26 cellular contexts compared by ENCODE assay signal in the genomic region with DNA sequence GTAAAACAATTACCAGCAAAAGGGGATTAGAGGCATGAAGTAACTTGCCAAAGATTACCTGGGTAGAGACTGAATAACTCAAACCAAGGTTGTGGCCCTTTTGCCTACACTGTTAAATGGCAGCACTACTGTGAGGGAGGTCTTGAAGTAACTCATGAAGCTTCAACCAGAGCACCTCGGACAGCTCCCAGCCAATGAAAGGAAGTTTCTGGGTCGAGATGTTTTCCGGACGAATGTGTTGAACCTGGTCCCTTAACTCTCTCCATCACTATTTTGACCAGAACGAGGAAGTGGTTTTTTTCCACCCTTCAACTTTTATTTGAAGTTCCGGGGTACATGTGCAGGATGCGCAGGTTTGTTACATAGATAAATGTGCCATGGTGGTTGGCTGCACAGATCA.
DNase-seq lines count a peak whose midpoint lies in the region; ATAC-seq, FAIRE-seq and TF ChIP-seq lines count a peak whose summit lies in the region.
"Had no signal": no experiment of that assay in that cellular context is flagged by ENCODE, and none has a peak within 500 bp of the region (broad histone marks: within the 10 kb centered on the region; RNA-seq: fewer than 3 reads in every experiment).

No MANE protein-coding gene starts in this region.

- H2AFZ ChIP-seq in K562 (ENCODE audit: low read depth, low read length), result no peak overlapping the region
- H2AFZ ChIP-seq: hepatocyte had no signal

- FAIRE-seq in K562 (lab: Jason Lieb, UNC), result no peak
- FAIRE-seq: A204.1, kidney had no signal

- no peak for TF ChIP-seq POLR2A in K562 (conservative IDR thresholded peaks at IDR 0.05)

- H3K9ac ChIP-seq in K562 (ENCODE audit: insufficient read depth in 1 of 2, low read depth in 2 of 2, low read length in 2 of 2), result no peak overlapping the region
- H3K9ac ChIP-seq: BLaER1 had no signal

- no peak overlapping the region for H3K27ac ChIP-seq in K562 (ENCODE audit: extremely low read depth, low read depth, low read length)
- H3K27ac ChIP-seq: adrenal gland, BLaER1, dorsolateral prefrontal cortex, epithelial cell of prostate, foreskin keratinocyte, hepatocyte, SJCRH30 had no signal

- intact Hi-C loops in activated CD4-positive, alpha-beta T cell treated with anti-CD3 and anti-CD28 coated beads, Interleukin-2, amount 10 ng/mL, durations not matched to agents 24 days and 14 days (cut with micrococcal nuclease), result no loop called here
- intact Hi-C loops in K562 (cut with micrococcal nuclease), result no loop called here

- H3K27me3 ChIP-seq in K562 (ENCODE audit: control insufficient read depth in 2 of 2, insufficient read depth in 2 of 2, low read length in 2 of 2), result peaks cover 3 to 11% of the 10 kb centered on the region in 2 experiments; a peak in 3 of 5 replicates
- H3K27me3 ChIP-seq: adrenal gland, BLaER1, SJCRH30 had no signal

- peaks cover 5% of the 10 kb centered on the region for H3K4me1 Mint-ChIP-seq in activated CD4-positive, alpha-beta T cell treated with anti-CD3 and anti-CD28 coated beads, Interleukin-2, amount 10 ng/mL, durations not matched to agents 24 days and 14 days
- no peaks in the 10 kb centered on the region for H3K4me1 Mint-ChIP-seq in nephron progenitor cell

- no peaks in the 10 kb centered on the region for H3K36me3 Mint-ChIP-seq in activated CD4-positive, alpha-beta T cell treated with anti-CD3 and anti-CD28 coated beads, Interleukin-2, amount 10 ng/mL, durations not matched to agents 24 days and 14 days (ENCODE audit: low read depth)
- no peaks in the 10 kb centered on the region for H3K36me3 Mint-ChIP-seq in nephron progenitor cell (ENCODE audit: low read depth)

- peak; percentile 60 for DNase-seq in activated CD4-positive, alpha-beta T cell treated with anti-CD3 and anti-CD28 coated beads, Interleukin-2, amount 10 ng/mL, durations not matched to agents 24 days and 14 days
- DNase-seq in activated CD4-positive, alpha-beta T cell treated with anti-CD3 and anti-CD28 coated beads for 48 hours, result no peak
- peak; percentile 14 for DNase-seq in KBM-7
- no peak for DNase-seq in K562 (ENCODE audit: extremely low read depth in 1 of 4, low spot score in 3 of 4)
- DNase-seq in nephron progenitor cell, result peak; percentile 11
- no peak for DNase-seq in NCI-H1694 treated with DMSO at 0.1 percent for 48 hours (lab: John Stamatoyannopoulos, UW)
- DNase-seq in activated CD8-positive, alpha-beta memory T cell treated with anti-CD3 and anti-CD28 coated beads, Interleukin-2, amount 50 U/mL, for 48 hours, result no peak
- DNase-seq: activated CD4-positive, CD25-positive, alpha-beta regulatory T cell; adrenal gland; Calu3; dorsolateral prefrontal cortex; foreskin keratinocyte; GOT3; KG1; kidney; NCI-H1092; NCI-H2029; right cardiac atrium; SJCRH30 had no signal

- in situ Hi-C loops in KBM-7 (cut with MboI; ENCODE audit: low pct_unique_long_range_greater_than_20kb, low sequenced_read_pairs), result no loop called here
- in situ Hi-C loops in K562 (cut with MboI), result no loop called here

- CTCF ChIA-PET in K562 (lab: Yijun Ruan, JAX; ENCODE audit: low intra/inter-chr PET ratio), result no interaction called here

- TF ChIP-seq EP300 in K562 (IDR thresholded peaks at IDR 0.05; ENCODE audit: low read length), result no peak

- no peak for TF ChIP-seq CTCF in K562 (IDR thresholded peaks at IDR 0.05 in 2 of 3, conservative IDR thresholded peaks at IDR 0.05 in 1 of 3; ENCODE audit: insufficient read depth in 2 of 3, low read depth in 1 of 3, low read length in 3 of 3)
- TF ChIP-seq CTCF in nephron progenitor cell (IDR thresholded peaks at IDR 0.05), result no peak

- 1% methylated on average over 7 of the region's 7 CpGs for WGBS in K562 (ENCODE audit: insufficient coverage, low coverage, missing lambda C conversion rate)

- POLR2A ChIA-PET in K562 (lab: Yijun Ruan, JAX), result no interaction called here

- no peak overlapping the region for H3K4me3 ChIP-seq in K562
- H3K4me3 ChIP-seq: adrenal gland, BLaER1, dorsolateral prefrontal cortex, hepatocyte, SJCRH30 had no signal

- ATAC-seq in K562 (no peak), GM19467 (IDR thresholded peaks at IDR 0.05; ENCODE audit: unreplicated experiment) (no peak)
- ATAC-seq: Panc1, right cardiac atrium had no signal

- no peaks in the 10 kb centered on the region for H3K79me2 ChIP-seq in K562 (ENCODE audit: control insufficient read depth, insufficient read depth, low read length)
- H3K79me2 ChIP-seq: hepatocyte had no signal

- no peak overlapping the region for H3K4me3 Mint-ChIP-seq in activated CD4-positive, alpha-beta T cell treated with anti-CD3 and anti-CD28 coated beads, Interleukin-2, amount 10 ng/mL, durations not matched to agents 24 days and 14 days
- H3K4me3 Mint-ChIP-seq in nephron progenitor cell, result no peak overlapping the region
- H3K4me3 Mint-ChIP-seq: activated T-helper 1 cell treated with anti-CD3 and anti-CD28 coated beads, Interleukin-12 subunit alpha, Interleukin-12 subunit beta, Interleukin-2, Interleukin-4 antibody, amounts not matched to agents 30 ng/mL and 10 ng/mL and 1 ng/mL, durations not matched to agents 14 hours and 24 hours and 36 hours had no signal

- no peak overlapping the region for H3K4me2 ChIP-seq in K562 (ENCODE audit: insufficient read depth, low read length)
- H3K4me2 ChIP-seq: BLaER1, hepatocyte had no signal

- BruUV-seq in K562 (replicated peaks; lab: Mats Ljungman, UMichigan), result no TSS peak

- no peaks in the 10 kb centered on the region for H3K9me3 ChIP-seq in K562 (replicated peaks; ENCODE audit: control insufficient read depth, insufficient read depth, low read depth, low read length)
- H3K9me3 ChIP-seq: adrenal gland, BLaER1, SJCRH30 had no signal

- TF ChIP-seq RAD21 in K562 (CRISPR knock-in tag; conservative IDR thresholded peaks at IDR 0.05 in 1 of 2, IDR thresholded peaks at IDR 0.05 in 1 of 2), result no peak

- no peak overlapping the region for H3K27ac Mint-ChIP-seq in activated CD4-positive, alpha-beta T cell treated with anti-CD3 and anti-CD28 coated beads, Interleukin-2, amount 10 ng/mL, durations not matched to agents 24 days and 14 days
- H3K27ac Mint-ChIP-seq in nephron progenitor cell, result no peak overlapping the region
- H3K27ac Mint-ChIP-seq: activated T-helper 1 cell treated with anti-CD3 and anti-CD28 coated beads, Interleukin-12 subunit alpha, Interleukin-12 subunit beta, Interleukin-2, Interleukin-4 antibody, amounts not matched to agents 30 ng/mL and 10 ng/mL and 1 ng/mL, durations not matched to agents 14 hours and 24 hours and 36 hours had no signal

- H3K4me1 ChIP-seq in K562 (replicated peaks in 1 of 2; ENCODE audit: control insufficient read depth in 2 of 2, insufficient read depth in 2 of 2, low read length in 2 of 2), result no peaks in the 10 kb centered on the region
- H3K4me1 ChIP-seq: adrenal gland, BLaER1, foreskin keratinocyte, SJCRH30 had no signal

- peaks cover 38% of the 10 kb centered on the region for H3K27me3 Mint-ChIP-seq in activated CD4-positive, alpha-beta T cell treated with anti-CD3 and anti-CD28 coated beads, Interleukin-2, amount 10 ng/mL, durations not matched to agents 24 days and 14 days
- H3K27me3 Mint-ChIP-seq in nephron progenitor cell (ENCODE audit: low read depth, poor library complexity), result peaks cover 45% of the 10 kb centered on the region

- H3K36me3 ChIP-seq in K562 (ENCODE audit: control insufficient read depth, insufficient read depth, low read length), result no peaks in the 10 kb centered on the region
- H3K36me3 ChIP-seq: adrenal gland, BLaER1, SJCRH30 had no signal

- no peaks in the 10 kb centered on the region for H3K9me3 Mint-ChIP-seq in activated CD4-positive, alpha-beta T cell treated with anti-CD3 and anti-CD28 coated beads, Interleukin-2, amount 10 ng/mL, durations not matched to agents 24 days and 14 days
- no peaks in the 10 kb centered on the region for H3K9me3 Mint-ChIP-seq in nephron progenitor cell
- H3K9me3 Mint-ChIP-seq: activated T-helper 1 cell treated with anti-CD3 and anti-CD28 coated beads, Interleukin-12 subunit alpha, Interleukin-12 subunit beta, Interleukin-2, Interleukin-4 antibody, amounts not matched to agents 30 ng/mL and 10 ng/mL and 1 ng/mL, durations not matched to agents 14 hours and 24 hours and 36 hours had no signal

- H3K9me1 ChIP-seq in K562 (ENCODE audit: control insufficient read depth, insufficient read depth, low read length), result no peaks in the 10 kb centered on the region

- no peaks in the 10 kb centered on the region for H4K20me1 ChIP-seq in K562 (replicated peaks; ENCODE audit: control insufficient read depth, insufficient read depth, low read length)
- H4K20me1 ChIP-seq: BLaER1 had no signal

TF ChIP-seq in K562, 482 proteins besides CTCF, POLR2A, EP300 and RAD21:
- TF ChIP-seq ETV1 (tag; conservative IDR thresholded peaks at IDR 0.05; ENCODE audit: low read depth), result no peak
- no peak for TF ChIP-seq PTBP1 (IDR thresholded peaks at IDR 0.05; ENCODE audit: low read depth, low read length)
- TF ChIP-seq FOXJ3 (CRISPR knock-in tag; IDR thresholded peaks at IDR 0.05), result no peak
- no peak for TF ChIP-seq ATF1 (CRISPR knock-in tag; IDR thresholded peaks at IDR 0.05)
- no peak for TF ChIP-seq ATF1 (tag; IDR thresholded peaks at IDR 0.05)
- TF ChIP-seq SOX6 (IDR thresholded peaks at IDR 0.05), result no peak
- TF ChIP-seq EHMT2 (IDR thresholded peaks at IDR 0.05), result peak; percentile 63; the same call in 1 of the 2 replicates

Comparison
In these comparisons a context has a peak if more than half of its experiments do, and no peak if none do; other contexts are left out.
1. DNase-seq: peak in activated CD4-positive, alpha-beta T cell treated with anti-CD3 and anti-CD28 coated beads, Interleukin-2, amount 10 ng/mL, durations not matched to agents 24 days and 14 days (single experiment), KBM-7 (single experiment) and nephron progenitor cell (single experiment); none in activated CD4-positive, alpha-beta T cell treated with anti-CD3 and anti-CD28 coated beads for 48 hours (single experiment), K562 (0 of 4), NCI-H1694 treated with DMSO at 0.1 percent for 48 hours (single experiment) and activated CD8-positive, alpha-beta memory T cell treated with anti-CD3 and anti-CD28 coated beads, Interleukin-2, amount 50 U/mL, for 48 hours (single experiment).